ENCODE assay signal across 28 cellular contexts in genomic region chr7:1106063-1106782, GRCh38. TPM values are rescaled to one million over a fixed set of nuclear protein-coding genes. Genes with fewer than 3 reads are reported as not detected.
DNase-seq lines count a peak whose midpoint lies in the region; ATAC-seq, FAIRE-seq and TF ChIP-seq lines count a peak whose summit lies in the region.
"Had no signal": no experiment of that assay in that cellular context is flagged by ENCODE, and none has a peak within 500 bp of the region (broad histone marks: within the 10 kb centered on the region; RNA-seq: fewer than 3 reads in every experiment).

No MANE protein-coding gene starts in this region.

- H3K4me1 ChIP-seq in RWPE2 (ENCODE audit: insufficient read depth, poor library complexity, severe bottlenecking) (no peaks in the 10 kb centered on the region), kidney (ENCODE audit: control insufficient read depth in 1 of 2, insufficient read depth in 1 of 2, low read depth in 1 of 2, low read length in 2 of 2) (peaks cover 6 to 9% of the 10 kb centered on the region in 2 donors), spleen (peaks cover 0 to 38% (median 11%) of the 10 kb centered on the region in 6 donors), foreskin keratinocyte (no peaks in the 10 kb centered on the region)
- H3K4me1 ChIP-seq: prostate gland, transverse colon had no signal

- no peak for ATAC-seq in activated naive CD8-positive, alpha-beta T cell treated with anti-CD3 and anti-CD28 coated beads, Interleukin-2, amount 10 ng/mL, durations not matched to agents 7 days and 5 days (ENCODE audit: low read depth)
- no peak for ATAC-seq in activated naive CD8-positive, alpha-beta T cell treated with anti-CD3 and anti-CD28 coated beads, Interleukin-2, amount 50 U/mL, for 24 hours
- no peak for ATAC-seq in RWPE2 (ENCODE audit: low read depth)
- ATAC-seq in foreskin keratinocyte: no peak
- ATAC-seq: activated T-helper 17 cell treated with anti-CD3 and anti-CD28 coated beads, Interleukin-2, amount 50 U/mL, for 72 hours had no signal

- no peaks in the 10 kb centered on the region for H3K9me3 Mint-ChIP-seq in activated naive CD8-positive, alpha-beta T cell treated with anti-CD3 and anti-CD28 coated beads, Interleukin-2, amount 10 ng/mL, durations not matched to agents 7 days and 5 days
- H3K9me3 Mint-ChIP-seq in activated naive CD8-positive, alpha-beta T cell treated with anti-CD3 and anti-CD28 coated beads, Interleukin-2, amount 50 U/mL, for 24 hours: no peaks in the 10 kb centered on the region
- H3K9me3 Mint-ChIP-seq: activated CD4-positive, alpha-beta memory T cell treated with anti-CD3 and anti-CD28 coated beads, Interleukin-2, amount 10 ng/mL, durations not matched to agents 7 days and 5 days; activated T-helper 17 cell treated with anti-CD3 and anti-CD28 coated beads, Interleukin-2, amount 50 U/mL, for 72 hours; CD4-positive, alpha-beta memory T cell; central memory CD8-positive, alpha-beta T cell; T-helper 1 cell treated with Interleukin-12 subunit alpha and Interleukin-12 subunit beta and Interleukin-4 antibody, amounts not matched to agents 30 μg/mL and 1 μg/mL, for 36 hours had no signal

- H3K27ac ChIP-seq in RWPE2 (ENCODE audit: poor library complexity, severe bottlenecking): no peak overlapping the region
- H3K27ac ChIP-seq in kidney (ENCODE audit: low read depth in 2 of 2, low read length in 2 of 2): no peak overlapping the region
- no peak overlapping the region for H3K27ac ChIP-seq in spleen
- no peak overlapping the region for H3K27ac ChIP-seq in foreskin keratinocyte
- H3K27ac ChIP-seq: ascending aorta, prostate gland, transverse colon had no signal

- no peaks in the 10 kb centered on the region for H3K36me3 Mint-ChIP-seq in activated naive CD8-positive, alpha-beta T cell treated with anti-CD3 and anti-CD28 coated beads, Interleukin-2, amount 10 ng/mL, durations not matched to agents 7 days and 5 days
- H3K36me3 Mint-ChIP-seq in activated naive CD8-positive, alpha-beta T cell treated with anti-CD3 and anti-CD28 coated beads, Interleukin-2, amount 50 U/mL, for 24 hours (ENCODE audit: low read depth): no peaks in the 10 kb centered on the region
- H3K36me3 Mint-ChIP-seq: activated naive CD8-positive, alpha-beta T cell; CD4-positive, alpha-beta memory T cell had no signal

- intact Hi-C loops in kidney (cut with DNase I) (no loop called here), spleen (cut with DNase I; ENCODE audit: low total_unique reads) (no loop called here)

- H3K4me1 Mint-ChIP-seq in activated naive CD8-positive, alpha-beta T cell treated with anti-CD3 and anti-CD28 coated beads, Interleukin-2, amount 10 ng/mL, durations not matched to agents 7 days and 5 days: peaks cover 20% of the 10 kb centered on the region
- H3K4me1 Mint-ChIP-seq in activated naive CD8-positive, alpha-beta T cell treated with anti-CD3 and anti-CD28 coated beads, Interleukin-2, amount 50 U/mL, for 24 hours: peaks cover 19% of the 10 kb centered on the region

- H3K4me3 ChIP-seq in RWPE2 (ENCODE audit: severe bottlenecking): no peak overlapping the region
- no peak overlapping the region for H3K4me3 ChIP-seq in kidney (ENCODE audit: low read length in 2 of 2)
- H3K4me3 ChIP-seq in spleen: no peak overlapping the region
- H3K4me3 ChIP-seq: ascending aorta, prostate gland, transverse colon had no signal

- POLR2A ChIA-PET in activated naive CD8-positive, alpha-beta T cell treated with anti-CD3 and anti-CD28 coated beads, Interleukin-2, amount 10 ng/mL, durations not matched to agents 7 days and 5 days (lab: Charles Lee): no interaction called here

- no peaks in the 10 kb centered on the region for H3K27me3 Mint-ChIP-seq in activated naive CD8-positive, alpha-beta T cell treated with anti-CD3 and anti-CD28 coated beads, Interleukin-2, amount 10 ng/mL, durations not matched to agents 7 days and 5 days
- H3K27me3 Mint-ChIP-seq in activated naive CD8-positive, alpha-beta T cell treated with anti-CD3 and anti-CD28 coated beads, Interleukin-2, amount 50 U/mL, for 24 hours: no peaks in the 10 kb centered on the region
- H3K27me3 Mint-ChIP-seq: activated CD4-positive, alpha-beta memory T cell treated with anti-CD3 and anti-CD28 coated beads, Interleukin-2, amount 10 ng/mL, durations not matched to agents 7 days and 5 days; activated naive CD8-positive, alpha-beta T cell; activated T-helper 17 cell treated with anti-CD3 and anti-CD28 coated beads, Interleukin-2, amount 50 U/mL, for 72 hours; CD4-positive, alpha-beta memory T cell; central memory CD8-positive, alpha-beta T cell had no signal

- peak overlapping the region; percentile 58 for H3K27ac Mint-ChIP-seq in activated naive CD8-positive, alpha-beta T cell treated with anti-CD3 and anti-CD28 coated beads, Interleukin-2, amount 10 ng/mL, durations not matched to agents 7 days and 5 days
- no peak overlapping the region for H3K27ac Mint-ChIP-seq in activated naive CD8-positive, alpha-beta T cell treated with anti-CD3 and anti-CD28 coated beads, Interleukin-2, amount 50 U/mL, for 24 hours
- H3K27ac Mint-ChIP-seq: activated CD4-positive, alpha-beta memory T cell treated with anti-CD3 and anti-CD28 coated beads, Interleukin-2, amount 10 ng/mL, durations not matched to agents 7 days and 5 days; activated naive CD8-positive, alpha-beta T cell; activated T-helper 17 cell treated with anti-CD3 and anti-CD28 coated beads, Interleukin-2, amount 50 U/mL, for 72 hours; T-helper 1 cell treated with Interleukin-12 subunit alpha and Interleukin-12 subunit beta and Interleukin-4 antibody, amounts not matched to agents 30 μg/mL and 1 μg/mL, for 36 hours had no signal

- TF ChIP-seq POLR2A in spleen (IDR thresholded peaks at IDR 0.05): no peak

- no peak for DNase-seq in activated naive CD8-positive, alpha-beta T cell treated with anti-CD3 and anti-CD28 coated beads, Interleukin-2, amount 10 ng/mL, durations not matched to agents 7 days and 5 days
- no peak for DNase-seq in activated naive CD8-positive, alpha-beta T cell treated with anti-CD3 and anti-CD28 coated beads, Interleukin-2, amount 50 U/mL, for 24 hours
- DNase-seq in RWPE2 (ENCODE audit: low spot score): peak; percentile 65
- DNase-seq in kidney: peak; percentile 45
- peak; percentile 70 for DNase-seq in spleen
- DNase-seq in foreskin keratinocyte: no peak
- DNase-seq in stimulated activated CD4-positive, alpha-beta T cell treated with anti-CD3 and anti-CD28 coated beads, Interleukin-2, amount 100 ng/mL, for 24 hours: no peak
- no peak for DNase-seq in NCI-H2029 (lab: John Stamatoyannopoulos, UW)
- DNase-seq: activated CD4-positive, alpha-beta memory T cell treated with anti-CD3 and anti-CD28 coated beads, Interleukin-2, amount 10 ng/mL, durations not matched to agents 7 days and 5 days; activated CD4-positive, alpha-beta T cell treated with anti-CD3 and anti-CD28 coated beads for 1 hour; CD4-positive, alpha-beta memory T cell; EL; kidney glomerular epithelial cell; mammary epithelial cell; NCI-H1105 treated with DMSO at 0.1 percent for 48 hours; NCI-H2029 treated with DMSO at 0.1 percent for 48 hours; NCI-H226; NCI-H69; SK-N-SH; transverse colon had no signal

- no peak for FAIRE-seq in kidney (lab: Jason Lieb, UNC)
- FAIRE-seq: A204.1, H54 had no signal

- WGBS in spleen, 5 donors: 79 to 90% (median 88%) methylated on average over 25 to 27 of the region's 27 CpGs

- H3K4me3 Mint-ChIP-seq in activated naive CD8-positive, alpha-beta T cell treated with anti-CD3 and anti-CD28 coated beads, Interleukin-2, amount 10 ng/mL, durations not matched to agents 7 days and 5 days: no peak overlapping the region
- H3K4me3 Mint-ChIP-seq in activated naive CD8-positive, alpha-beta T cell treated with anti-CD3 and anti-CD28 coated beads, Interleukin-2, amount 50 U/mL, for 24 hours: no peak overlapping the region
- H3K4me3 Mint-ChIP-seq: activated CD4-positive, alpha-beta memory T cell treated with anti-CD3 and anti-CD28 coated beads, Interleukin-2, amount 10 ng/mL, durations not matched to agents 7 days and 5 days; activated naive CD8-positive, alpha-beta T cell; activated T-helper 17 cell treated with anti-CD3 and anti-CD28 coated beads, Interleukin-2, amount 50 U/mL, for 72 hours; CD4-positive, alpha-beta memory T cell; central memory CD8-positive, alpha-beta T cell; T-helper 1 cell treated with Interleukin-12 subunit alpha and Interleukin-12 subunit beta and Interleukin-4 antibody, amounts not matched to agents 30 μg/mL and 1 μg/mL, for 36 hours had no signal

- H3K36me3 ChIP-seq in RWPE2 (ENCODE audit: low read depth) (no peaks in the 10 kb centered on the region), kidney (ENCODE audit: control insufficient read depth in 1 of 2, insufficient read depth in 2 of 2, low read length in 2 of 2) (no peaks in the 10 kb centered on the region), spleen (no peaks in the 10 kb centered on the region)
- H3K36me3 ChIP-seq: ascending aorta, prostate gland, transverse colon had no signal

- TF ChIP-seq CTCF in RWPE2 (IDR thresholded peaks at IDR 0.05; ENCODE audit: poor library complexity, severe bottlenecking): no peak
- no peak for TF ChIP-seq CTCF in kidney (IDR thresholded peaks at IDR 0.05; ENCODE audit: borderline replicate concordance, extremely low read depth, insufficient read depth)
- TF ChIP-seq CTCF in spleen (IDR thresholded peaks at IDR 0.05 in 8 of 11, conservative IDR thresholded peaks at IDR 0.05 in 3 of 11): no peak
- TF ChIP-seq CTCF in foreskin keratinocyte (conservative IDR thresholded peaks at IDR 0.05): no peak

- H3K9me3 ChIP-seq in RWPE2 (ENCODE audit: severe bottlenecking): no peaks in the 10 kb centered on the region
- no peaks in the 10 kb centered on the region for H3K9me3 ChIP-seq in kidney (ENCODE audit: control insufficient read depth in 1 of 2, low read length in 2 of 2)
- no peaks in the 10 kb centered on the region for H3K9me3 ChIP-seq in spleen
- H3K9me3 ChIP-seq: ascending aorta, prostate gland, SK-N-SH, transverse colon had no signal

- no peaks in the 10 kb centered on the region for H3K27me3 ChIP-seq in RWPE2 (ENCODE audit: insufficient read depth, poor library complexity, severe bottlenecking)
- peaks cover 0 to 4% (median 0%) of the 10 kb centered on the region in 7 donors for H3K27me3 ChIP-seq in spleen (replicated peaks in 1 of 7)
- no peaks in the 10 kb centered on the region for H3K27me3 ChIP-seq in foreskin keratinocyte
- H3K27me3 ChIP-seq: ascending aorta, transverse colon had no signal

- no peak overlapping the region for H3K9ac ChIP-seq in kidney (ENCODE audit: low read length in 2 of 2)
- H3K9ac ChIP-seq: SK-N-SH had no signal

RNA-seq across cellular contexts. Expression of gene GPER1, which starts 18.3 kb away (rescaled TPM):
- total RNA-seq in activated naive CD8-positive, alpha-beta T cell treated with anti-CD3 and anti-CD28 coated beads, Interleukin-2, amount 10 ng/mL, durations not matched to agents 7 days and 5 days: under 1 TPM; 0.19 to 0.26 TPM
- 5.2 TPM for total RNA-seq in kidney
- polyA plus RNA-seq in kidney (ENCODE audit: insufficient read depth, low read depth, low replicate concordance): 4.8 TPM
- 10 to 100 TPM in 1 of 7 donors, 1 to 10 TPM in 6; 3.0 to 14.2 (median 6.1) TPM for total RNA-seq in spleen
- polyA plus RNA-seq in spleen: 1 to 10 TPM; 3.7 to 6.4 (median 3.9) TPM
- total RNA-seq in foreskin keratinocyte: 0.07 TPM in 1 of 2 replicates, not detected in the other
- 0.03 and 0.07 TPM in 2 replicates for polyA plus RNA-seq in foreskin keratinocyte
- total RNA-seq: CD4-positive, alpha-beta memory T cell had no signal
- polyA plus RNA-seq: CD4-positive, alpha-beta memory T cell had no signal

RNA-seq across cellular contexts. Expression of gene ZFAND2A, which starts 53.8 kb away (rescaled TPM):
- 10 to 100 TPM; 31.3 to 33.2 TPM for total RNA-seq in activated naive CD8-positive, alpha-beta T cell treated with anti-CD3 and anti-CD28 coated beads, Interleukin-2, amount 10 ng/mL, durations not matched to agents 7 days and 5 days
- total RNA-seq in kidney (21.9 TPM), spleen (10 to 100 TPM; 18.3 to 40.3 (median 22.9) TPM), foreskin keratinocyte (19.9 and 22.2 TPM in 2 replicates)
- polyA plus RNA-seq in kidney (ENCODE audit: insufficient read depth, low read depth, low replicate concordance) (27.6 TPM), spleen (10 to 100 TPM; 31.4 to 41.7 (median 32.7) TPM), foreskin keratinocyte (22.9 and 25.1 TPM in 2 replicates)

Comparison
In these comparisons a context has a peak if more than half of its experiments do, and no peak if none do; other contexts are left out.
1. DNase-seq: peak in RWPE2 (single experiment), kidney (single experiment) and spleen (single experiment); none in activated naive CD8-positive, alpha-beta T cell treated with anti-CD3 and anti-CD28 coated beads, Interleukin-2, amount 10 ng/mL, durations not matched to agents 7 days and 5 days (single experiment), activated naive CD8-positive, alpha-beta T cell treated with anti-CD3 and anti-CD28 coated beads, Interleukin-2, amount 50 U/mL, for 24 hours (single experiment), foreskin keratinocyte (0 of 2), stimulated activated CD4-positive, alpha-beta T cell treated with anti-CD3 and anti-CD28 coated beads, Interleukin-2, amount 100 ng/mL, for 24 hours (0 of 2) and NCI-H2029 (single experiment).